Comparison of ENCODE assay signal across 19 cellular contexts in the genomic region with DNA sequence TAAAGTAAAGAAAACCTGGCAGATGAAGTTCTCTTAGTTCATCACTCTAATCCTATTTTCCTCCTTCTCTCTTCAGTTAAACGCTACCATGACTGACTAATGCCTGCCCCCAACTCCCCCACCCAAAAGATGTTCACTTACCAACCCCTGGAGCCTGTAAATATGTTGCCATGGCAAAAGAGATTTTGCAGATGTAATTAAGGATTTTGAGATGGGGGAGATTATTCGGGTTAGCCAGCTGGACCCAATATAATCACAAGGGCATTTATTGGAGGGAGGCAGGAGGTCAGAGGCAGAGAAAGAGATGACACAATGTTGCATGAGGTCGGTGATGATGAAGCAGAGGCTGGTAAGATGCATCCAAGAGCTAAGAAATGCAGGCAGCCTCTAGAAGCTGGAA.
DNase-seq lines count a peak whose midpoint lies in the region; FAIRE-seq and TF ChIP-seq lines count a peak whose summit lies in the region.
"Had no signal": no experiment of that assay in that cellular context is flagged by ENCODE, and none has a peak within 500 bp of the region (broad histone marks: within the 10 kb centered on the region; RNA-seq: fewer than 3 reads in every experiment).

No MANE protein-coding gene starts in this region.

- DNase-seq in D721Med (ENCODE audit: insufficient read length, low spot score) = peak; percentile 55
- peak; percentile 83 to 85 for DNase-seq in NCI-H524 (lab: John Stamatoyannopoulos, UW)
- DNase-seq in SK-N-DZ (ENCODE audit: low spot score) = peak; percentile 50
- no peak for DNase-seq in hypothalamus (lab: John Stamatoyannopoulos, UW)
- no peak for DNase-seq in HTR-8/SVneo (ENCODE audit: insufficient read length, low spot score)
- no peak for DNase-seq in MG63
- DNase-seq: AML-193; Caco-2; CD4-positive, alpha-beta T cell; DND-41; EL; GM23248; HCEC 1CT; IMR-90; KBM-7 had no signal

- H3K4me3 ChIP-seq in MG63 = no peak overlapping the region
- H3K4me3 ChIP-seq: A549, GM12878, GM23248 had no signal

- no peaks in the 10 kb centered on the region for H3K9me3 ChIP-seq in MG63
- H3K9me3 ChIP-seq: A549, Caco-2 had no signal

- FAIRE-seq in D721Med (lab: Jason Lieb, UNC) (peak; percentile 93), HTR-8/SVneo (lab: Jason Lieb, UNC) (no peak)
- FAIRE-seq: A549, GM12878, GM19239, H54 had no signal

- no peaks in the 10 kb centered on the region for H3K27me3 ChIP-seq in MG63

- no peaks in the 10 kb centered on the region for H3K36me3 ChIP-seq in MG63

- TF ChIP-seq CTCF in D721Med (IDR thresholded peaks at IDR 0.05; ENCODE audit: insufficient read depth, missing control alignments) = no peak

Comparison
In these comparisons a context has a peak if more than half of its experiments do, and no peak if none do; other contexts are left out.
1. DNase-seq: peak in D721Med (single experiment), NCI-H524 (2 of 2) and SK-N-DZ (single experiment); none in hypothalamus (0 of 51), HTR-8/SVneo (single experiment) and MG63 (single experiment).